Comparison of ENCODE assay signal across 36 cellular contexts in the genomic region with DNA sequence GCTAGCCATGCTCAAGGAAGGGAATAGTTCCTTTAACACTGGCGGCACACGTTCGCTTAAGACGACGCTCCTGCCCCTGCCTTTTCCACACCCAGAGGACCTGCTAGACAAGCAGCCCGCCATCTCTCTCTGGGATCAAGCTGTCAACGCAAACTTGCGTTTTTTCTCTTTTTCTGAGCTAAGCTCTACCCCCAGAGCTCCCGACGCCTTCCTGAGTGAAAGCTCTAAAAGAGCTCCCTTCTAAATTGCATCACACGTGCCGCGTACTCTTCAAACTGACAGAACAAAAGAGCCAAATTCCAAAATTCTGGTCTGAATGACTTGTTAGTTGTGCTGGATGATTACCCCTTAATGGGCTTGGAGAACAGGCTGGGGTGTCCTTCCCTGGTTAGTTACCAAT.
"Had no signal": no experiment of that assay in that cellular context is flagged by ENCODE, and none has a peak within 500 bp of the region (broad histone marks: within the 10 kb centered on the region; RNA-seq: fewer than 3 reads in every experiment).

No MANE protein-coding gene starts in this region.

- H3K36me3 Mint-ChIP-seq: activated CD4-positive, alpha-beta memory T cell treated with anti-CD3 and anti-CD28 coated beads for 36 hours; activated CD8-positive, alpha-beta memory T cell treated with anti-CD3 and anti-CD28 coated beads, Interleukin-2, amount 10 ng/mL, durations not matched to agents 7 days and 5 days; activated naive CD8-positive, alpha-beta T cell; T-cell had no signal

- H3K36me3 ChIP-seq: breast epithelium, cardiac muscle cell, WERI-Rb-1 had no signal

- FAIRE-seq: frontal cortex had no signal

- H3K27ac Mint-ChIP-seq: activated CD4-positive, alpha-beta memory T cell treated with anti-CD3 and anti-CD28 coated beads for 36 hours; activated CD4-positive, alpha-beta T cell treated with anti-CD3 and anti-CD28 coated beads for 36 hours; activated CD4-positive, alpha-beta T cell treated with anti-CD3 and anti-CD28 coated beads, Interleukin-2, amount 10 ng/mL, durations not matched to agents 24 days and 14 days; activated CD8-positive, alpha-beta memory T cell treated with anti-CD3 and anti-CD28 coated beads, Interleukin-2, amount 10 ng/mL, durations not matched to agents 7 days and 5 days; activated CD8-positive, alpha-beta T cell treated with anti-CD3 and anti-CD28 coated beads, Interleukin-2, amount 10 ng/mL, durations not matched to agents 7 days and 5 days; activated naive CD8-positive, alpha-beta T cell; activated T-cell treated with anti-CD3 and anti-CD28 coated beads, Interleukin-2, amount 50 U/mL, for 24 hours; activated T-helper 17 cell treated with anti-CD3 and anti-CD28 coated beads, Interleukin-2, amount 50 U/mL, for 72 hours; dendritic cell treated with granulocyte-macrophage colony-stimulating factor and Interleukin-4, amounts not matched to agents 40 ng/mL and 50 ng/mL, for 4 days; endodermal cell; T-cell; T-helper 1 cell treated with Interleukin-12 subunit alpha and Interleukin-12 subunit beta and Interleukin-4 antibody, amounts not matched to agents 30 μg/mL and 1 μg/mL, for 36 hours; T-helper 2 cell treated with Interferon-gamma antibody and Interleukin-4, amounts not matched to agents 5 μg/mL and 100 μg/mL, for 36 hours had no signal

- H3K9me3 ChIP-seq: body of pancreas, breast epithelium had no signal

- H3K27ac ChIP-seq: body of pancreas, breast epithelium, cardiac muscle cell, coronary artery, dorsolateral prefrontal cortex, WERI-Rb-1 had no signal

- H3K4me3 ChIP-seq: body of pancreas, breast epithelium, cardiac muscle cell, coronary artery had no signal

- H3K27me3 ChIP-seq: body of pancreas, breast epithelium, cardiac muscle cell had no signal

- ATAC-seq: activated CD4-positive, alpha-beta T cell treated with anti-CD3 and anti-CD28 coated beads for 36 hours; activated CD8-positive, alpha-beta memory T cell treated with anti-CD3 and anti-CD28 coated beads, Interleukin-2, amount 10 ng/mL, durations not matched to agents 7 days and 5 days; activated CD8-positive, alpha-beta T cell treated with anti-CD3 and anti-CD28 coated beads, Interleukin-2, amount 10 ng/mL, durations not matched to agents 7 days and 5 days; activated T-helper 17 cell treated with anti-CD3 and anti-CD28 coated beads, Interleukin-2, amount 50 U/mL, for 72 hours; body of pancreas; esophagus mucosa; T-cell had no signal

- DNase-seq: activated CD4-positive, alpha-beta memory T cell treated with anti-CD3 and anti-CD28 coated beads for 36 hours; activated CD4-positive, alpha-beta T cell treated with anti-CD3 and anti-CD28 coated beads for 36 hours; activated CD4-positive, alpha-beta T cell treated with anti-CD3 and anti-CD28 coated beads, Interleukin-2, amount 10 ng/mL, durations not matched to agents 24 days and 14 days; activated CD4-positive, CD25-positive, alpha-beta regulatory T cell; activated CD4-positive, CD25-positive, alpha-beta regulatory T cell treated with anti-CD3 and anti-CD28 coated beads, Interleukin-2, amount 50 U/mL, for 72 hours; activated CD8-positive, alpha-beta memory T cell treated with anti-CD3 and anti-CD28 coated beads, Interleukin-2, amount 10 ng/mL, durations not matched to agents 7 days and 5 days; activated CD8-positive, alpha-beta memory T cell treated with anti-CD3 and anti-CD28 coated beads, Interleukin-2, amount 50 U/mL, for 4 hours; activated CD8-positive, alpha-beta T cell treated with anti-CD3 and anti-CD28 coated beads, Interleukin-2, amount 10 ng/mL, durations not matched to agents 7 days and 5 days; activated effector memory CD4-positive, alpha-beta T cell treated with Interleukin-2 at 50 U/mL for 16 hours; activated gamma-delta T cell treated with Interleukin-2 at 50 U/mL for 16 hours; activated naive CD4-positive, alpha-beta T cell treated with anti-CD3 and anti-CD28 coated beads, Interleukin-2, amount 50 U/mL, for 16 hours; activated naive CD4-positive, alpha-beta T cell treated with Interleukin-2 at 50 U/mL for 16 hours; activated T-cell treated with anti-CD3 and anti-CD28 coated beads for 4 hours; activated T-cell treated with anti-CD3 and anti-CD28 coated beads, Interleukin-2, amount 50 U/mL, for 24 hours; amniotic stem cell; anterior cingulate cortex; body of pancreas; central memory CD4-positive, alpha-beta T cell; dorsolateral prefrontal cortex; effector memory CD4-positive, alpha-beta T cell; endodermal cell; foreskin fibroblast; SW 1271; T-cell; T1000; WERI-Rb-1 had no signal

- H3K27me3 Mint-ChIP-seq: activated CD4-positive, alpha-beta memory T cell treated with anti-CD3 and anti-CD28 coated beads for 36 hours; activated CD4-positive, alpha-beta T cell treated with anti-CD3 and anti-CD28 coated beads, Interleukin-2, amount 10 ng/mL, durations not matched to agents 24 days and 14 days; activated CD8-positive, alpha-beta memory T cell treated with anti-CD3 and anti-CD28 coated beads, Interleukin-2, amount 10 ng/mL, durations not matched to agents 7 days and 5 days; activated T-cell treated with anti-CD3 and anti-CD28 coated beads, Interleukin-2, amount 50 U/mL, for 24 hours; activated T-helper 17 cell treated with anti-CD3 and anti-CD28 coated beads, Interleukin-2, amount 50 U/mL, for 72 hours had no signal

- H3K4me1 ChIP-seq: body of pancreas, breast epithelium had no signal

- H3K9me3 Mint-ChIP-seq: activated CD4-positive, alpha-beta memory T cell treated with anti-CD3 and anti-CD28 coated beads for 36 hours; activated CD4-positive, alpha-beta T cell treated with anti-CD3 and anti-CD28 coated beads, Interleukin-2, amount 10 ng/mL, durations not matched to agents 24 days and 14 days; activated T-cell treated with anti-CD3 and anti-CD28 coated beads, Interleukin-2, amount 50 U/mL, for 24 hours; dendritic cell treated with granulocyte-macrophage colony-stimulating factor and Interleukin-4, amounts not matched to agents 40 ng/mL and 50 ng/mL, for 4 days; endodermal cell; T-helper 1 cell treated with Interleukin-12 subunit alpha and Interleukin-12 subunit beta and Interleukin-4 antibody, amounts not matched to agents 30 μg/mL and 1 μg/mL, for 36 hours; T-helper 2 cell treated with Interferon-gamma antibody and Interleukin-4, amounts not matched to agents 5 μg/mL and 100 μg/mL, for 36 hours had no signal

- H3K4me1 Mint-ChIP-seq: activated CD4-positive, alpha-beta T cell treated with anti-CD3 and anti-CD28 coated beads for 36 hours; activated CD4-positive, alpha-beta T cell treated with anti-CD3 and anti-CD28 coated beads, Interleukin-2, amount 10 ng/mL, durations not matched to agents 24 days and 14 days; activated CD8-positive, alpha-beta memory T cell treated with anti-CD3 and anti-CD28 coated beads, Interleukin-2, amount 10 ng/mL, durations not matched to agents 7 days and 5 days; activated T-helper 17 cell treated with anti-CD3 and anti-CD28 coated beads, Interleukin-2, amount 50 U/mL, for 72 hours; endodermal cell; T-cell had no signal

- H3K4me3 Mint-ChIP-seq: activated CD4-positive, alpha-beta memory T cell treated with anti-CD3 and anti-CD28 coated beads for 36 hours; activated CD4-positive, alpha-beta T cell treated with anti-CD3 and anti-CD28 coated beads for 36 hours; activated CD4-positive, alpha-beta T cell treated with anti-CD3 and anti-CD28 coated beads, Interleukin-2, amount 10 ng/mL, durations not matched to agents 24 days and 14 days; activated CD8-positive, alpha-beta memory T cell treated with anti-CD3 and anti-CD28 coated beads, Interleukin-2, amount 10 ng/mL, durations not matched to agents 7 days and 5 days; activated CD8-positive, alpha-beta T cell treated with anti-CD3 and anti-CD28 coated beads, Interleukin-2, amount 10 ng/mL, durations not matched to agents 7 days and 5 days; activated naive CD8-positive, alpha-beta T cell; activated T-cell treated with anti-CD3 and anti-CD28 coated beads, Interleukin-2, amount 50 U/mL, for 24 hours; activated T-helper 17 cell treated with anti-CD3 and anti-CD28 coated beads, Interleukin-2, amount 50 U/mL, for 72 hours; dendritic cell treated with granulocyte-macrophage colony-stimulating factor and Interleukin-4, amounts not matched to agents 40 ng/mL and 50 ng/mL, for 4 days; endodermal cell; T-cell; T-helper 1 cell treated with Interleukin-12 subunit alpha and Interleukin-12 subunit beta and Interleukin-4 antibody, amounts not matched to agents 30 μg/mL and 1 μg/mL, for 36 hours; T-helper 2 cell treated with Interferon-gamma antibody and Interleukin-4, amounts not matched to agents 5 μg/mL and 100 μg/mL, for 36 hours had no signal
